Comparison of ENCODE assay signal across 13 cellular contexts in genomic region chr11:112762686-112763048, GRCh38.
"Had no signal": no experiment of that assay in that cellular context is flagged by ENCODE, and none has a peak within 500 bp of the region (broad histone marks: within the 10 kb centered on the region; RNA-seq: fewer than 3 reads in every experiment).

No MANE protein-coding gene starts in this region.

- ATAC-seq: activated naive CD8-positive, alpha-beta T cell treated with anti-CD3 and anti-CD28 coated beads, Interleukin-2, amount 50 U/mL, for 24 hours; left lobe of liver had no signal

- DNase-seq: activated CD4-positive, alpha-beta T cell treated with anti-CD3 and anti-CD28 coated beads for 1 hour; activated CD8-positive, alpha-beta memory T cell treated with anti-CD3 and anti-CD28 coated beads for 24 hours; activated CD8-positive, alpha-beta memory T cell treated with anti-CD3 and anti-CD28 coated beads, Interleukin-2, amount 50 U/mL, for 48 hours; activated effector memory CD4-positive, alpha-beta T cell treated with Interleukin-2 at 50 U/mL for 16 hours; activated naive CD4-positive, alpha-beta T cell treated with anti-CD3 and anti-CD28 coated beads, Interleukin-2, amount 10 ng/mL, durations not matched to agents 7 days and 5 days; activated naive CD8-positive, alpha-beta T cell treated with anti-CD3 and anti-CD28 coated beads, Interleukin-2, amount 50 U/mL, for 24 hours; activated T-cell treated with anti-CD3 and anti-CD28 coated beads, Interleukin-2, amount 50 U/mL, for 48 hours; aorta; small intestine; stimulated activated CD4-positive, alpha-beta T cell treated with anti-CD3 and anti-CD28 coated beads, Interleukin-15, amount 100 ng/mL, for 24 hours; stimulated activated CD4-positive, alpha-beta T cell treated with anti-CD3 and anti-CD28 coated beads, Interleukin-2, amount 100 ng/mL, for 48 hours; WERI-Rb-1 had no signal
